Comparison of ENCODE assay signal across 15 cellular contexts in the genomic region with DNA sequence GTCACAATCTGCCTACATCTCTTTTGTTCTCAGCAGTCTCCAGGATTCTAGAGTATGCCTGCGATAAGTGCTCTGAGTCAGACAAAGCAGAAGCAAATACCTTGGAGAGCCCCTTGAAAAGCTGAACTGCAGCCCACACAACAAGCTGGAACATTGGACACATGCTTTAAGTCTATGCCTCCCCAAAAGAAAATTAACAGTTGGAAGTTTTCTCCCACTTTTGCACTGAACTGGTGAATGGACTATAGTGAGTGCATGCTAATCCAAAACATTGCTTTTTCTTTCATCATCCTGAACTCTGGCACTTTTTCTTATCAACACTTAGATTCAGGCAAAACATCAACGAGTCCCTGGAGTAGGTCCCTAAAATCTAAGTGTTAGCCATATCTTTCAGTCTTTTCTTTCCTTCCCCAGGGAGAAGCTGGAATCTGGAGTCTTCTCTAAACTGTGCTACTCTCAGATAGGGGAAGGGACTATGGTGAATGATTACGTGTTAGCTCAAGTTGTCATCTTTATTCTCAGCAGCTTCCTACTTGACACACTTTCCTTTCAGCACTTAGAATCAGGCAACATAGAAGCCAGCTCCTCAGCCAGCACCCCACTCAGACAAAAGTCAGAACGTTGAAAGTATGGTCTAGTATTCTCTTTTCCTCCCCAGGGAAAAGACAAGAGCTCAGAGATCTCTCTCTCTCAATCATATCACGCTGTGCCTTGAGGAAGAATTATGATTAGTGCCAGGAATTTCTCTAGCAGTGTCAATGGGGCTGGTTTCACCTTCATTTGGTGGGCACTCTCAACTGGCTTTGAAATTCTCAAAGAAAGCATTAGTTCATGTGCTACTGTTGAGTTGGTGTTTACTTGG.
DNase-seq lines count a peak whose midpoint lies in the region; ATAC-seq, FAIRE-seq and TF ChIP-seq lines count a peak whose summit lies in the region.
"Had no signal": no experiment of that assay in that cellular context is flagged by ENCODE, and none has a peak within 500 bp of the region (broad histone marks: within the 10 kb centered on the region; RNA-seq: fewer than 3 reads in every experiment).

No MANE protein-coding gene starts in this region.

- H3K4me3 Mint-ChIP-seq in chondrocyte (ENCODE audit: unreplicated experiment) (no peak overlapping the region), progenitor cell of endocrine pancreas (ENCODE audit: low read depth) (no peak overlapping the region)
- H3K4me3 Mint-ChIP-seq: stimulated activated effector memory CD8-positive, alpha-beta T cell treated with anti-CD3 and anti-CD28 coated beads, Interleukin-12 subunit alpha, Interleukin-12 subunit beta, amount 100 ng/mL, for 72 hours had no signal

- no peaks in the 10 kb centered on the region for H3K9me3 ChIP-seq in mesodermal cell (ENCODE audit: control insufficient read depth, low read length)

- H3K27ac ChIP-seq in mesodermal cell (ENCODE audit: low read depth, low read length, severe bottlenecking): peak overlapping the region; percentile 33
- H3K27ac ChIP-seq: C4-2B had no signal

- H3K27ac Mint-ChIP-seq in chondrocyte (ENCODE audit: unreplicated experiment) (peak overlapping the region; percentile 75), progenitor cell of endocrine pancreas (no peak overlapping the region)
- H3K27ac Mint-ChIP-seq: stimulated activated effector memory CD8-positive, alpha-beta T cell treated with anti-CD3 and anti-CD28 coated beads, Interleukin-12 subunit alpha, Interleukin-12 subunit beta, amount 100 ng/mL, for 72 hours had no signal

- peak; percentile 74 for DNase-seq in DMS114 treated with DMSO at 0.1 percent for 48 hours (lab: John Stamatoyannopoulos, UW; ENCODE audit: unreplicated experiment)
- peak; percentile 39 for DNase-seq in NCI-H460 (ENCODE audit: extremely low read depth, low read depth)
- DNase-seq in chondrocyte (ENCODE audit: low spot score): no peak
- no peak for DNase-seq in progenitor cell of endocrine pancreas (ENCODE audit: low spot score, unreplicated experiment)
- DNase-seq in germinal center (ENCODE audit: low spot score): no peak
- DNase-seq in GM19239 (ENCODE audit: insufficient read length, low spot score): no peak
- DNase-seq: activated CD4-positive, alpha-beta T cell treated with anti-CD3 and anti-CD28 coated beads for 1 hour; activated effector memory CD4-positive, alpha-beta T cell treated with anti-CD3 and anti-CD28 coated beads, Interleukin-2, amount 50 U/mL, for 16 hours; cerebellar nuclear complex; kidney glomerular epithelial cell; NCI-H526 had no signal

- TF ChIP-seq CTCF in chondrocyte (IDR thresholded peaks at IDR 0.05) (no peak), progenitor cell of endocrine pancreas (IDR thresholded peaks at IDR 0.05; ENCODE audit: unreplicated experiment) (no peak)

- FAIRE-seq in GM19239 (lab: Jason Lieb, UNC): no peak

- H3K36me3 ChIP-seq in mesodermal cell (ENCODE audit: control insufficient read depth, insufficient read depth, low read length): no peaks in the 10 kb centered on the region

- no peak overlapping the region for H3K4me3 ChIP-seq in mesodermal cell (ENCODE audit: extremely low read depth, insufficient read depth, low read length, poor library complexity, severe bottlenecking)

- H3K27me3 Mint-ChIP-seq in chondrocyte (ENCODE audit: low read depth) (no peaks in the 10 kb centered on the region), progenitor cell of endocrine pancreas (no peaks in the 10 kb centered on the region)

- H3K4me1 Mint-ChIP-seq in chondrocyte (ENCODE audit: low read depth) (peaks cover 16% of the 10 kb centered on the region), progenitor cell of endocrine pancreas (ENCODE audit: low read depth) (no peaks in the 10 kb centered on the region)
- H3K4me1 Mint-ChIP-seq: stimulated activated effector memory CD8-positive, alpha-beta T cell treated with anti-CD3 and anti-CD28 coated beads, Interleukin-12 subunit alpha, Interleukin-12 subunit beta, amount 100 ng/mL, for 72 hours had no signal

- no peak for ATAC-seq in HG02642 (IDR thresholded peaks at IDR 0.05; ENCODE audit: poor library complexity, unreplicated experiment)
- ATAC-seq: stimulated activated effector memory CD8-positive, alpha-beta T cell treated with anti-CD3 and anti-CD28 coated beads, Interleukin-12 subunit alpha, Interleukin-12 subunit beta, amount 100 ng/mL, for 72 hours had no signal

- 83 to 94% methylated on average over 2 of the region's 5 CpGs for WGBS in mesodermal cell (ENCODE audit: insufficient coverage in 2 of 2), 2 experiments

- H3K36me3 Mint-ChIP-seq in chondrocyte (ENCODE audit: low read depth): peaks cover 7% of the 10 kb centered on the region
- no peaks in the 10 kb centered on the region for H3K36me3 Mint-ChIP-seq in progenitor cell of endocrine pancreas (ENCODE audit: insufficient read depth)
- H3K36me3 Mint-ChIP-seq: stimulated activated effector memory CD8-positive, alpha-beta T cell treated with anti-CD3 and anti-CD28 coated beads, Interleukin-12 subunit alpha, Interleukin-12 subunit beta, amount 100 ng/mL, for 72 hours had no signal

- H3K9me3 Mint-ChIP-seq in chondrocyte (ENCODE audit: low read depth) (peaks cover 8% of the 10 kb centered on the region), progenitor cell of endocrine pancreas (ENCODE audit: low read depth) (peaks cover 7% of the 10 kb centered on the region)
- H3K9me3 Mint-ChIP-seq: stimulated activated effector memory CD8-positive, alpha-beta T cell treated with anti-CD3 and anti-CD28 coated beads, Interleukin-12 subunit alpha, Interleukin-12 subunit beta, amount 100 ng/mL, for 72 hours had no signal

- H3K4me1 ChIP-seq in mesodermal cell (ENCODE audit: control insufficient read depth, insufficient read depth, low read length, poor library complexity, severe bottlenecking): no peaks in the 10 kb centered on the region

Comparison
In these comparisons a context has a peak if more than half of its experiments do, and no peak if none do; other contexts are left out.
1. DNase-seq: peak in DMS114 treated with DMSO at 0.1 percent for 48 hours (single experiment) and NCI-H460 (single experiment); none in chondrocyte (single experiment), progenitor cell of endocrine pancreas (single experiment), germinal center (single experiment) and GM19239 (single experiment).